ENCODE assay signal across 17 cellular contexts in genomic region chr2:177528341-177528740, GRCh38.
A peak's percentile ranks its signal among the peaks of the same experiment; 100 is the strongest.
DNase-seq lines count a peak whose midpoint lies in the region; ATAC-seq and TF ChIP-seq lines count a peak whose summit lies in the region.
"Had no signal": no experiment of that assay in that cellular context is flagged by ENCODE, and none has a peak within 500 bp of the region (broad histone marks: within the 10 kb centered on the region; RNA-seq: fewer than 3 reads in every experiment).

No MANE protein-coding gene starts in this region.

- no peaks in the 10 kb centered on the region for H3K79me2 ChIP-seq in GM23338 (replicated peaks; ENCODE audit: insufficient read depth)

- H3K9me2 ChIP-seq in GM23338 (ENCODE audit: insufficient read depth), result no peaks in the 10 kb centered on the region

- H3K36me3 ChIP-seq in A673 (ENCODE audit: insufficient read depth, low read length, poor library complexity, severe bottlenecking) (no peaks in the 10 kb centered on the region), GM23338 (ENCODE audit: insufficient read depth) (no peaks in the 10 kb centered on the region)
- H3K36me3 ChIP-seq: BE2C, HAP-1 had no signal

- H3K36me3 Mint-ChIP-seq in GM23338 (ENCODE audit: low read depth) (0 out of 3 replicates have a peak, but pooled peaks cover 2% of the 10 kb centered on the region), nephron (ENCODE audit: low read depth) (peaks cover 15% of the 10 kb centered on the region)
- peaks cover 35% of the 10 kb centered on the region for H3K36me3 Mint-ChIP-seq in dendritic cell treated with granulocyte-macrophage colony-stimulating factor and Interleukin-4, amounts not matched to agents 40 ng/mL and 50 ng/mL, for 4 days (ENCODE audit: low read depth)
- peaks cover 11% of the 10 kb centered on the region for H3K36me3 Mint-ChIP-seq in activated naive CD4-positive, alpha-beta T cell treated with anti-CD3 and anti-CD28 coated beads for 36 hours (ENCODE audit: low read depth)

- H3K27ac ChIP-seq in A673 (ENCODE audit: low read depth, low read length, poor library complexity, severe bottlenecking) (no peak overlapping the region), GM23338 (ENCODE audit: low read depth) (peak overlapping the region; percentile 1; the same call in 1 of the 2 replicates)
- H3K27ac ChIP-seq: BLaER1 treated with 17β-estradiol and CSF1 and Interleukin-3, amounts not matched to agents 10 nM and 100 nM had no signal

- no peaks in the 10 kb centered on the region for H3K27me3 Mint-ChIP-seq in GM23338 (ENCODE audit: insufficient read depth, low read depth, poor library complexity)
- no peaks in the 10 kb centered on the region for H3K27me3 Mint-ChIP-seq in dendritic cell treated with granulocyte-macrophage colony-stimulating factor and Interleukin-4, amounts not matched to agents 40 ng/mL and 50 ng/mL, for 4 days
- H3K27me3 Mint-ChIP-seq in nephron (ENCODE audit: low read depth), result no peaks in the 10 kb centered on the region
- H3K27me3 Mint-ChIP-seq in activated naive CD4-positive, alpha-beta T cell treated with anti-CD3 and anti-CD28 coated beads for 36 hours (ENCODE audit: low read depth), result no peaks in the 10 kb centered on the region
- H3K27me3 Mint-ChIP-seq: CD4-positive, alpha-beta T cell had no signal

- H3K27me3 ChIP-seq in A673 (replicated peaks; ENCODE audit: insufficient read depth, low read depth, low read length, poor library complexity) (no peaks in the 10 kb centered on the region), GM23338 (ENCODE audit: insufficient read depth) (no peaks in the 10 kb centered on the region)
- H3K27me3 ChIP-seq: BE2C; BLaER1 treated with 17β-estradiol and CSF1 and Interleukin-3, amounts not matched to agents 10 nM and 100 nM had no signal

- TF ChIP-seq CTCF in A673 (conservative IDR thresholded peaks at IDR 0.05; ENCODE audit: low read depth, low read length) (no peak), GM23338 (conservative IDR thresholded peaks at IDR 0.05; ENCODE audit: low read depth in 2 of 2) (no peak), nephron (IDR thresholded peaks at IDR 0.05; ENCODE audit: unreplicated experiment in 3 of 3) (no peak)

- POLR2A ChIA-PET in A673 (lab: Charles Lee; ENCODE audit: low non-redundant PET), result interaction anchor here (0.6 kb wide), 1 partner anchor 10 kb away, joined by 17 read pairs; no protein-coding TSS in a partner anchor

- no TSS peak for BruUV-seq in A673 (replicated peaks; lab: Mats Ljungman, UMichigan)

- intact Hi-C loops in A673 (cut with micrococcal nuclease; ENCODE audit: unreplicated experiment), result no loop called here
- intact Hi-C loops in dendritic cell treated with granulocyte-macrophage colony-stimulating factor and Interleukin-4, amounts not matched to agents 40 ng/mL and 50 ng/mL, for 4 days (cut with micrococcal nuclease), result no loop called here
- intact Hi-C loops in activated naive CD4-positive, alpha-beta T cell treated with anti-CD3 and anti-CD28 coated beads for 36 hours (cut with micrococcal nuclease), result no loop called here

- H3K4me2 ChIP-seq in GM23338, result no peak overlapping the region; the same call in 1 of the 2 replicates
- H3K4me2 ChIP-seq: BLaER1 treated with 17β-estradiol and CSF1 and Interleukin-3, amounts not matched to agents 10 nM and 100 nM had no signal

- CTCF ChIA-PET in A673 (lab: Charles Lee), result no interaction called here
- CTCF ChIA-PET in activated naive CD4-positive, alpha-beta T cell treated with anti-CD3 and anti-CD28 coated beads for 36 hours (lab: Charles Lee), result no interaction called here

- H3K4me1 ChIP-seq in A673 (ENCODE audit: insufficient read depth, low read length, poor library complexity, severe bottlenecking) (no peaks in the 10 kb centered on the region), GM23338 (ENCODE audit: insufficient read depth) (peaks cover 52% of the 10 kb centered on the region)
- H3K4me1 ChIP-seq: BLaER1 treated with 17β-estradiol and CSF1 and Interleukin-3, amounts not matched to agents 10 nM and 100 nM had no signal

- no peak overlapping the region for H3K4me3 Mint-ChIP-seq in GM23338
- H3K4me3 Mint-ChIP-seq in dendritic cell treated with granulocyte-macrophage colony-stimulating factor and Interleukin-4, amounts not matched to agents 40 ng/mL and 50 ng/mL, for 4 days, result no peak overlapping the region
- no peak overlapping the region for H3K4me3 Mint-ChIP-seq in nephron
- no peak overlapping the region for H3K4me3 Mint-ChIP-seq in activated naive CD4-positive, alpha-beta T cell treated with anti-CD3 and anti-CD28 coated beads for 36 hours
- H3K4me3 Mint-ChIP-seq: CD14-positive monocyte; CD4-positive, alpha-beta T cell had no signal

- no peaks in the 10 kb centered on the region for H4K20me1 ChIP-seq in GM23338 (replicated peaks; ENCODE audit: insufficient read depth)
- H4K20me1 ChIP-seq: BLaER1 treated with 17β-estradiol and CSF1 and Interleukin-3, amounts not matched to agents 10 nM and 100 nM had no signal

- H3F3A ChIP-seq in GM23338 (replicated peaks; ENCODE audit: low read depth), result no peaks in the 10 kb centered on the region

- H2AFZ ChIP-seq in GM23338, result no peak overlapping the region

- H3K4me3 ChIP-seq in A673 (ENCODE audit: low read depth, low read length, poor library complexity, severe bottlenecking), result no peak overlapping the region
- H3K4me3 ChIP-seq in GM23338, result no peak overlapping the region
- H3K4me3 ChIP-seq: BLaER1 treated with 17β-estradiol and CSF1 and Interleukin-3, amounts not matched to agents 10 nM and 100 nM; HAP-1 had no signal

- H3K4me1 Mint-ChIP-seq in GM23338 (peaks cover 27% of the 10 kb centered on the region), nephron (peaks cover 16% of the 10 kb centered on the region)
- no peaks in the 10 kb centered on the region for H3K4me1 Mint-ChIP-seq in dendritic cell treated with granulocyte-macrophage colony-stimulating factor and Interleukin-4, amounts not matched to agents 40 ng/mL and 50 ng/mL, for 4 days (ENCODE audit: low read depth)
- no peaks in the 10 kb centered on the region for H3K4me1 Mint-ChIP-seq in activated naive CD4-positive, alpha-beta T cell treated with anti-CD3 and anti-CD28 coated beads for 36 hours (ENCODE audit: low read depth)
- H3K4me1 Mint-ChIP-seq: CD14-positive monocyte had no signal

- no peaks in the 10 kb centered on the region for H3K9me3 ChIP-seq in A673 (ENCODE audit: low read depth, low read length, poor library complexity, severe bottlenecking)
- H3K9me3 ChIP-seq: BE2C; BLaER1 treated with 17β-estradiol and CSF1 and Interleukin-3, amounts not matched to agents 10 nM and 100 nM; HAP-1 had no signal

- DNase-seq in A673 (ENCODE audit: low spot score) (peak; percentile 23), GM23338 (ENCODE audit: low spot score) (no peak), Ammon's horn (ENCODE audit: low spot score) (no peak)
- DNase-seq in activated naive CD4-positive, alpha-beta T cell treated with anti-CD3 and anti-CD28 coated beads for 36 hours, result no peak
- DNase-seq: 8988T; BE2C; CD4-positive, alpha-beta T cell; COR-L47; DMS153; DND-41; GOT3 had no signal

- ATAC-seq in GM23338, result no peak
- ATAC-seq in GM19035 (IDR thresholded peaks at IDR 0.05; ENCODE audit: unreplicated experiment), result no peak

- H3K9me3 Mint-ChIP-seq in GM23338 (no peaks in the 10 kb centered on the region), nephron (no peaks in the 10 kb centered on the region)
- H3K9me3 Mint-ChIP-seq in dendritic cell treated with granulocyte-macrophage colony-stimulating factor and Interleukin-4, amounts not matched to agents 40 ng/mL and 50 ng/mL, for 4 days, result no peaks in the 10 kb centered on the region
- no peaks in the 10 kb centered on the region for H3K9me3 Mint-ChIP-seq in activated naive CD4-positive, alpha-beta T cell treated with anti-CD3 and anti-CD28 coated beads for 36 hours
- H3K9me3 Mint-ChIP-seq: CD14-positive monocyte; CD4-positive, alpha-beta T cell had no signal

- peak overlapping the region; percentile 31; the same call in 1 of the 2 replicates for H3K27ac Mint-ChIP-seq in GM23338
- peak overlapping the region; percentile 9 for H3K27ac Mint-ChIP-seq in dendritic cell treated with granulocyte-macrophage colony-stimulating factor and Interleukin-4, amounts not matched to agents 40 ng/mL and 50 ng/mL, for 4 days
- peak overlapping the region in 2 of 3 experiments; percentile 47 to 54 for H3K27ac Mint-ChIP-seq in nephron
- H3K27ac Mint-ChIP-seq in activated naive CD4-positive, alpha-beta T cell treated with anti-CD3 and anti-CD28 coated beads for 36 hours, result no peak overlapping the region
- H3K27ac Mint-ChIP-seq: CD14-positive monocyte; CD4-positive, alpha-beta T cell had no signal

TF ChIP-seq in GM23338, 12 proteins besides CTCF, POLR2A, EP300 and RAD21 (continues in another document):
- no peak for TF ChIP-seq STAT1 (IDR thresholded peaks at IDR 0.05; ENCODE audit: unreplicated experiment)
- no peak for TF ChIP-seq EZH2phosphoT487 (IDR thresholded peaks at IDR 0.05; ENCODE audit: unreplicated experiment)
